20 cellular contexts compared by ENCODE assay signal in the genomic region with DNA sequence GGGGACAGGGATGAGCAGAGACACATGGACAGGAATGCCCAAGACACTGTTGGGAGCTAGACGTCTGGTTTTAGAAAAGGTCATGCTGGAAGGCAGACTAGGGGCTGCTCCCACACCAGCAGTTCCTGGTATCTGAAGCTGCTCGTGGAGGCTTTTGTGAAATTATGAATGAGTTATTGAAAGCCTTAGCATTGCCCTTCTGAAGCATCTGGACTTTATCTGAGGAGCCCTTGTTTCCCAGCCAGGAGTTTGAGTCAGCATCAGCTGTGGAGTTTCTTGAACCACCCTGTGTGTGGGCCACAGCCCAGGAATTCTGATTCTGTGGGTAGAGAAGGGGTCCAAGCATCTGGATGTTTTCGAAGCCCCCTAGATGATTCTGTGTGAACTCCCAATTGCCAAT.
DNase-seq lines count a peak whose midpoint lies in the region; ATAC-seq and TF ChIP-seq lines count a peak whose summit lies in the region.
"Had no signal": no experiment of that assay in that cellular context is flagged by ENCODE, and none has a peak within 500 bp of the region (broad histone marks: within the 10 kb centered on the region; RNA-seq: fewer than 3 reads in every experiment).

No MANE protein-coding gene starts in this region.

- WGBS in heart left ventricle, 4 donors, result 49 to 59% (median 55%) methylated on average over 3 of the region's 3 CpGs

- H3K27ac ChIP-seq in heart left ventricle (peak overlapping the region in 1 of 12 donors; percentile 37), right atrium auricular region (no peak overlapping the region)
- H3K27ac ChIP-seq in CD4-positive, alpha-beta memory T cell (ENCODE audit: low read depth, low read length), result no peak overlapping the region
- H3K27ac ChIP-seq: cardiac muscle cell, parathyroid adenoma had no signal

- peak overlapping the region in 1 of 7 donors; percentile 24 for H3K27ac Mint-ChIP-seq in CD4-positive, alpha-beta memory T cell
- H3K27ac Mint-ChIP-seq: activated naive CD4-positive, alpha-beta T cell treated with anti-CD3 and anti-CD28 coated beads, Interleukin-2, amount 50 U/mL, for 24 hours; naive B cell; stimulated activated memory B cell treated with anti-CD40 and anti-IgM and Interleukin-4, amounts not matched to agents 10 μg/mL and 1 μg/mL and 100 μg/mL, for 72 hours; type B pancreatic cell had no signal

- H3K4me1 Mint-ChIP-seq in CD4-positive, alpha-beta memory T cell, result peaks cover 4 to 37% (median 10%) of the 10 kb centered on the region in 4 donors
- H3K4me1 Mint-ChIP-seq: naive B cell; stimulated activated memory B cell treated with anti-CD40 and anti-IgM and Interleukin-4, amounts not matched to agents 10 μg/mL and 1 μg/mL and 100 μg/mL, for 72 hours had no signal

- no peaks in the 10 kb centered on the region for H3K9me3 ChIP-seq in heart left ventricle
- H3K9me3 ChIP-seq in right atrium auricular region, result no peaks in the 10 kb centered on the region
- H3K9me3 ChIP-seq in CD4-positive, alpha-beta memory T cell (ENCODE audit: control insufficient read depth in 1 of 2, low read length in 2 of 2), result no peaks in the 10 kb centered on the region
- H3K9me3 ChIP-seq: Caco-2 had no signal

- H3K4me1 ChIP-seq in heart left ventricle (peaks cover 0 to 66% (median 16%) of the 10 kb centered on the region in 12 donors), right atrium auricular region (peaks cover 0 to 37% of the 10 kb centered on the region in 2 donors)
- H3K4me1 ChIP-seq in CD4-positive, alpha-beta memory T cell (ENCODE audit: insufficient read depth, low read length), result no peaks in the 10 kb centered on the region
- H3K4me1 ChIP-seq: Caco-2 had no signal

- no peak for TF ChIP-seq POLR2A in heart left ventricle (IDR thresholded peaks at IDR 0.05)

- peak in 3 of 4 donors; percentile 33 to 66 (median 61) for ATAC-seq in heart left ventricle
- ATAC-seq in HG03139 (IDR thresholded peaks at IDR 0.05; ENCODE audit: unreplicated experiment), result no peak
- ATAC-seq: Panc1; stimulated activated memory B cell treated with anti-CD40 and anti-IgM and Interleukin-4, amounts not matched to agents 10 μg/mL and 1 μg/mL and 100 μg/mL, for 72 hours had no signal

- CTCF ChIA-PET in CD4-positive, alpha-beta memory T cell (lab: Charles Lee; ENCODE audit: partially characterized antibody), result interaction anchor here (0.7 to 1.4 kb wide), 2 partner anchors 14 to 603 kb away, joined by 3 to 4 read pairs; no protein-coding TSS in a partner anchor

- DNase-seq in heart left ventricle, result peak in 2 of 5 donors; percentile 42 to 57
- no peak for DNase-seq in right atrium auricular region (ENCODE audit: low spot score)
- DNase-seq in fibroblast of gingiva (ENCODE audit: low read depth), result peak; percentile 50
- DNase-seq in medulla oblongata (ENCODE audit: extremely low spot score), result peak; percentile 75
- DNase-seq in CD4-positive, alpha-beta memory T cell, result no peak
- no peak for DNase-seq in posterior vena cava (ENCODE audit: low spot score)
- no peak for DNase-seq in DMS153 treated with DMSO at 0.1 percent for 48 hours (lab: John Stamatoyannopoulos, UW; ENCODE audit: unreplicated experiment)
- DNase-seq: activated CD4-positive, alpha-beta T cell treated with anti-CD3 and anti-CD28 coated beads, Interleukin-2, amount 50 U/mL, for 4 hours; activated T-cell treated with anti-CD3 and anti-CD28 coated beads, Interleukin-2, amount 50 U/mL, for 1 hour; Caco-2; effector CD4-positive, alpha-beta T cell; Kasumi-1; naive B cell had no signal

- POLR2A ChIA-PET in CD4-positive, alpha-beta memory T cell (lab: Charles Lee; ENCODE audit: partially characterized antibody), result no interaction called here

- no peak overlapping the region for H3K4me3 ChIP-seq in heart left ventricle
- no peak overlapping the region for H3K4me3 ChIP-seq in right atrium auricular region
- no peak overlapping the region for H3K4me3 ChIP-seq in CD4-positive, alpha-beta memory T cell (ENCODE audit: low read length in 2 of 2)
- H3K4me3 ChIP-seq: cardiac muscle cell had no signal

- no peaks in the 10 kb centered on the region for H3K27me3 Mint-ChIP-seq in CD4-positive, alpha-beta memory T cell
- H3K27me3 Mint-ChIP-seq: activated naive CD4-positive, alpha-beta T cell treated with anti-CD3 and anti-CD28 coated beads, Interleukin-2, amount 50 U/mL, for 24 hours; stimulated activated memory B cell treated with anti-CD40 and anti-IgM and Interleukin-4, amounts not matched to agents 10 μg/mL and 1 μg/mL and 100 μg/mL, for 72 hours had no signal

- H3K36me3 ChIP-seq in heart left ventricle (peaks cover 0 to 34% (median 8%) of the 10 kb centered on the region in 9 donors), right atrium auricular region (no peaks in the 10 kb centered on the region)
- H3K36me3 ChIP-seq in CD4-positive, alpha-beta memory T cell (ENCODE audit: insufficient read depth, low read length), result no peaks in the 10 kb centered on the region
- H3K36me3 ChIP-seq: cardiac muscle cell had no signal

- intact Hi-C loops in heart left ventricle (cut with DNase I), result loop anchor here in 1 of 10 donors (5.0 kb wide), 1 partner anchor 90 kb away; no protein-coding TSS in a partner anchor
- intact Hi-C loops in CD4-positive, alpha-beta memory T cell (cut with micrococcal nuclease), result no loop called here
- intact Hi-C loops in posterior vena cava (cut with DNase I), result no loop called here

- H3K27me3 ChIP-seq in heart left ventricle (no peaks in the 10 kb centered on the region), right atrium auricular region (no peaks in the 10 kb centered on the region)
- H3K27me3 ChIP-seq in CD4-positive, alpha-beta memory T cell (ENCODE audit: insufficient read depth, low read length), result no peaks in the 10 kb centered on the region
- H3K27me3 ChIP-seq: cardiac muscle cell had no signal

- peaks cover 28 to 48% of the 10 kb centered on the region in 2 donors for H3K36me3 Mint-ChIP-seq in CD4-positive, alpha-beta memory T cell
- H3K36me3 Mint-ChIP-seq: naive B cell; stimulated activated memory B cell treated with anti-CD40 and anti-IgM and Interleukin-4, amounts not matched to agents 10 μg/mL and 1 μg/mL and 100 μg/mL, for 72 hours had no signal

- TF ChIP-seq CTCF in heart left ventricle (IDR thresholded peaks at IDR 0.05) (no peak), right atrium auricular region (IDR thresholded peaks at IDR 0.05) (no peak)

- H3K9me3 Mint-ChIP-seq in CD4-positive, alpha-beta memory T cell, result no peaks in the 10 kb centered on the region
- H3K9me3 Mint-ChIP-seq: activated naive CD4-positive, alpha-beta T cell treated with anti-CD3 and anti-CD28 coated beads, Interleukin-2, amount 50 U/mL, for 24 hours; stimulated activated memory B cell treated with anti-CD40 and anti-IgM and Interleukin-4, amounts not matched to agents 10 μg/mL and 1 μg/mL and 100 μg/mL, for 72 hours; type B pancreatic cell had no signal

- H3K4me3 Mint-ChIP-seq in CD4-positive, alpha-beta memory T cell, result no peak overlapping the region
- H3K4me3 Mint-ChIP-seq: activated naive CD4-positive, alpha-beta T cell treated with anti-CD3 and anti-CD28 coated beads, Interleukin-2, amount 50 U/mL, for 24 hours; naive B cell; stimulated activated memory B cell treated with anti-CD40 and anti-IgM and Interleukin-4, amounts not matched to agents 10 μg/mL and 1 μg/mL and 100 μg/mL, for 72 hours; type B pancreatic cell had no signal

Comparison
In these comparisons a context has a peak if more than half of its experiments do, and no peak if none do; other contexts are left out.
1. DNase-seq: peak in fibroblast of gingiva (single experiment) and medulla oblongata (single experiment); none in right atrium auricular region (single experiment), CD4-positive, alpha-beta memory T cell (0 of 5), posterior vena cava (single experiment) and DMS153 treated with DMSO at 0.1 percent for 48 hours (single experiment).